Comparison of ENCODE assay signal across 17 cellular contexts in the genomic region with DNA sequence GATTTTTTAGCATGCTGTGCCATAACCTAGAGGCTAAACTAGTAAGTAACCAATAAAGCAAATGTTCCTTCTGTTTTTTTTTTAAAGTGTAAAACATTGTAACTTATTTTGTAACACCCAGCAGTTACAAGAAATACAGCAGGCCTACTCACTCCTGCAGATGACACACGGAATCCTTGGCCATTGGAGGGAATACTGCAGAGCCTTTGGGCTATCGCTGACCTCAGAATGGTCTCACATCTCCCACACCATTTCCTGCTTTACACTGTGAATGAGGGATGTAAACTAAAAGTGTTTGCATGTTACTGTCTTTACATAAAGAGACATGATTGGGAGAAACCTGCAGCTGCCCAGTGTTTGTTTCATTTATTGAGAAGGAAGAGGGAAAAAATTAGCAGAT.
DNase-seq lines count a peak whose midpoint lies in the region; ATAC-seq and TF ChIP-seq lines count a peak whose summit lies in the region.
"Had no signal": no experiment of that assay in that cellular context is flagged by ENCODE, and none has a peak within 500 bp of the region (broad histone marks: within the 10 kb centered on the region; RNA-seq: fewer than 3 reads in every experiment).

No MANE protein-coding gene starts in this region.

- intact Hi-C loops in activated CD4-positive, alpha-beta memory T cell treated with anti-CD3 and anti-CD28 coated beads for 36 hours (cut with micrococcal nuclease), result no loop called here

- CTCF ChIA-PET in activated CD4-positive, alpha-beta memory T cell treated with anti-CD3 and anti-CD28 coated beads for 36 hours (lab: Charles Lee), result no interaction called here

- no peaks in the 10 kb centered on the region for H3K9me3 ChIP-seq in T-helper 17 cell (ENCODE audit: control insufficient read depth, low read length, poor library complexity, severe bottlenecking)
- H3K9me3 ChIP-seq: BLaER1 treated with 17β-estradiol and CSF1 and Interleukin-3, amounts not matched to agents 10 nM and 100 nM had no signal

- no peaks in the 10 kb centered on the region for H3K27me3 Mint-ChIP-seq in T-helper 17 cell
- H3K27me3 Mint-ChIP-seq in activated CD4-positive, alpha-beta memory T cell treated with anti-CD3 and anti-CD28 coated beads for 36 hours, result no peaks in the 10 kb centered on the region
- H3K27me3 Mint-ChIP-seq: CD8-positive, alpha-beta memory T cell; IgD-negative memory B cell had no signal

- no peak for TF ChIP-seq CTCF in fibroblast of villous mesenchyme (IDR thresholded peaks at IDR 0.05; ENCODE audit: insufficient read depth, low read depth, low read length)

- H3K4me3 Mint-ChIP-seq in T-helper 17 cell, result no peak overlapping the region
- no peak overlapping the region for H3K4me3 Mint-ChIP-seq in activated CD4-positive, alpha-beta memory T cell treated with anti-CD3 and anti-CD28 coated beads for 36 hours
- H3K4me3 Mint-ChIP-seq: CD8-positive, alpha-beta memory T cell; IgD-negative memory B cell had no signal

- POLR2A ChIA-PET in activated CD4-positive, alpha-beta memory T cell treated with anti-CD3 and anti-CD28 coated beads for 36 hours (lab: Charles Lee), result no interaction called here

- no peaks in the 10 kb centered on the region for H3K9me3 Mint-ChIP-seq in activated CD4-positive, alpha-beta memory T cell treated with anti-CD3 and anti-CD28 coated beads for 36 hours
- H3K9me3 Mint-ChIP-seq: CD8-positive, alpha-beta memory T cell; IgD-negative memory B cell had no signal

- DNase-seq in NCI-H1092 treated with DMSO at 0.1 percent for 48 hours (lab: John Stamatoyannopoulos, UW), result peak; percentile 2
- no peak for DNase-seq in NCI-H1092 (lab: John Stamatoyannopoulos, UW)
- no peak for DNase-seq in T-helper 17 cell
- DNase-seq in fibroblast of villous mesenchyme (ENCODE audit: low read depth), result peak; percentile 67
- no peak for DNase-seq in SIG-M5 (lab: John Stamatoyannopoulos, UW)
- no peak for DNase-seq in activated T-cell treated with anti-CD3 and anti-CD28 coated beads, Interleukin-2, amount 50 U/mL, for 48 hours
- DNase-seq in activated CD4-positive, alpha-beta memory T cell treated with anti-CD3 and anti-CD28 coated beads for 36 hours, result no peak
- DNase-seq: CD8-positive, alpha-beta memory T cell; Kasumi-1; NCI-H1436; NCI-H2029; NCI-H82 had no signal

- peaks cover 9% of the 10 kb centered on the region for H3K36me3 Mint-ChIP-seq in T-helper 17 cell (ENCODE audit: low read depth)
- peaks cover 39% of the 10 kb centered on the region for H3K36me3 Mint-ChIP-seq in activated CD4-positive, alpha-beta memory T cell treated with anti-CD3 and anti-CD28 coated beads for 36 hours

- peak overlapping the region; percentile 2 for H3K27ac Mint-ChIP-seq in T-helper 17 cell
- no peak overlapping the region for H3K27ac Mint-ChIP-seq in activated CD4-positive, alpha-beta memory T cell treated with anti-CD3 and anti-CD28 coated beads for 36 hours
- H3K27ac Mint-ChIP-seq: CD8-positive, alpha-beta memory T cell; IgD-negative memory B cell had no signal

- ATAC-seq in T-helper 17 cell (no peak), HG03039 (IDR thresholded peaks at IDR 0.05; ENCODE audit: unreplicated experiment) (no peak)
- ATAC-seq: Right ventricle myocardium inferior, SK-N-SH treated with all-trans-retinoic acid at 6 μM for 48 hours had no signal

- peaks cover 4% of the 10 kb centered on the region for H3K4me1 Mint-ChIP-seq in T-helper 17 cell
- peaks cover 5% of the 10 kb centered on the region for H3K4me1 Mint-ChIP-seq in activated CD4-positive, alpha-beta memory T cell treated with anti-CD3 and anti-CD28 coated beads for 36 hours (ENCODE audit: low read depth)
- H3K4me1 Mint-ChIP-seq: IgD-negative memory B cell had no signal

- no peak overlapping the region for H3K4me3 ChIP-seq in fibroblast of villous mesenchyme (ENCODE audit: low read depth, low read length)
- H3K4me3 ChIP-seq: BLaER1 treated with 17β-estradiol and CSF1 and Interleukin-3, amounts not matched to agents 10 nM and 100 nM had no signal

Comparison
In these comparisons a context has a peak if more than half of its experiments do, and no peak if none do; other contexts are left out.
1. DNase-seq: peak in NCI-H1092 treated with DMSO at 0.1 percent for 48 hours (single experiment) and fibroblast of villous mesenchyme (single experiment); none in NCI-H1092 (single experiment), T-helper 17 cell (0 of 3), SIG-M5 (single experiment), activated T-cell treated with anti-CD3 and anti-CD28 coated beads, Interleukin-2, amount 50 U/mL, for 48 hours (0 of 2) and activated CD4-positive, alpha-beta memory T cell treated with anti-CD3 and anti-CD28 coated beads for 36 hours (single experiment).